ENCODE assay signal across 8 cellular contexts in the genomic region with DNA sequence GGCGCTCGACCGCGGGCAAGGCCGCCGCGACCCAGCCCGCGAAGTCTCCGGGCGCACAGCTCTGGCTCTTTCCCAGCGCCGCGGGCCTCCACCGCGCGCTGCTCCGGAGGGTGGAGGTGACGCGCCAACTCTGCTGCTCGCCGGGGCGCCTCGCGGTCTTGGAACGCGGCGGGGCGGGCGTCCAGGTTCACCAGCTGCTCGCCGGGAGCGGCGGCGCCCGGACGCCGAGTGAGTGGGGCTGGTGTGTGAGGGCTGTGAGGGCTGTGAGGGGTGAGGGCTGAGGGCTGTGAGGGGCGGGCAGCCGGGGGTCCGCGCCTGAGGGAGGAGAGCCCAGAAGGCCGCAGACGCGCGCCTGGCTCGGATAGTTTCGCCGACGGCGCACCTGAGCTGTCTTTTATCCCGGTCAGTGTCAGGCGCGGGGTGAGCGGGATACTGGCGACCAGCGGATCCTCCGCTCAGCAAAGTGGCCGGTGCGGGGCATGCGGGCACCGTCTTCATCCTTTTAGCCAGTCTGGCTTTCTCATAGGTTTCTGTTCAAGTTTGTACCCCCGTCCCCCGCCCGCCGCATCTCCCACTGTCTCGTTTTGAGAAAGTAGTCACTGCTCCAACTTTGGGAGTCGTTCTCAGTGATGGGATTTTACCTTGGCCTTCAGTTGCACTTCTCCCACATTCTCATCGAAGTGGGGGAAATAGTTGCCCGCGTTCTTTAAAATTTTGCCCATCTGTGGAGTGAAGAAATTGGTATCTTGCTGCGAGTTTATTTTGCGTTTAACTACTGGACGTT. TPM values are rescaled to one million over a fixed set of nuclear protein-coding genes. Genes with fewer than 3 reads are reported as not detected.
DNase-seq lines count a peak whose midpoint lies in the region; ATAC-seq and TF ChIP-seq lines count a peak whose summit lies in the region.

No MANE protein-coding gene starts in this region.

- peak overlapping the region; percentile 47 to 50 for H3K9ac ChIP-seq in stomach smooth muscle (ENCODE audit: low read length in 2 of 2)

- H3K9me3 ChIP-seq in muscle layer of duodenum (ENCODE audit: control insufficient read depth in 1 of 2, low read length in 2 of 2): no peaks in the 10 kb centered on the region
- no peaks in the 10 kb centered on the region for H3K9me3 ChIP-seq in stomach smooth muscle (ENCODE audit: control insufficient read depth in 2 of 2, low read length in 2 of 2)

- peak; percentile 36 to 43 for DNase-seq in activated CD4-positive, alpha-beta T cell treated with anti-CD3 and anti-CD28 coated beads for 4 hours
- DNase-seq in epithelial cell of proximal tubule (ENCODE audit: low read depth) (no peak), pons (ENCODE audit: low spot score) (no peak)

- H3K36me3 ChIP-seq in muscle layer of duodenum (ENCODE audit: control insufficient read depth in 1 of 2, insufficient read depth in 2 of 2, low read length in 2 of 2) (peaks cover 6% of the 10 kb centered on the region in 2 donors), stomach smooth muscle (ENCODE audit: control insufficient read depth in 2 of 2, insufficient read depth in 2 of 2, low read length in 2 of 2) (peaks cover 5 to 6% of the 10 kb centered on the region in 2 donors)

- H3K27me3 ChIP-seq in muscle layer of duodenum (ENCODE audit: low read depth, low read length): no peaks in the 10 kb centered on the region
- H3K27me3 ChIP-seq in stomach smooth muscle (ENCODE audit: control insufficient read depth in 1 of 2, insufficient read depth in 2 of 2, low read length in 2 of 2): no peaks in the 10 kb centered on the region

- H3K27ac ChIP-seq in C4-2B (peak overlapping the region; percentile 23; the same call in 1 of the 2 replicates), muscle layer of duodenum (ENCODE audit: low read length) (no peak overlapping the region), stomach smooth muscle (ENCODE audit: low read length) (peak overlapping the region; percentile 66)

- H3K4me1 ChIP-seq in muscle layer of duodenum (ENCODE audit: control insufficient read depth in 1 of 2, insufficient read depth in 2 of 2, low read length in 2 of 2) (no peaks in the 10 kb centered on the region), stomach smooth muscle (ENCODE audit: control insufficient read depth, insufficient read depth, low read length) (peaks cover 3% of the 10 kb centered on the region)

- H3K4me3 ChIP-seq in epithelial cell of proximal tubule (ENCODE audit: low read depth, low read length) (peak overlapping the region; percentile 58), muscle layer of duodenum (ENCODE audit: low read depth in 1 of 2, low read length in 2 of 2) (peak overlapping the region; percentile 69 to 87), stomach smooth muscle (ENCODE audit: low read length in 2 of 2) (peak overlapping the region; percentile 83 to 84)

- peak; percentile 38 for ATAC-seq in GM19328 (IDR thresholded peaks at IDR 0.05; ENCODE audit: unreplicated experiment)
- ATAC-seq in HG03342 (IDR thresholded peaks at IDR 0.05; ENCODE audit: unreplicated experiment): peak; percentile 42

- TF ChIP-seq CTCF in C4-2B (conservative IDR thresholded peaks at IDR 0.05) (no peak), epithelial cell of proximal tubule (conservative IDR thresholded peaks at IDR 0.05; ENCODE audit: low read depth, low read length) (no peak)

RNA-seq across cellular contexts. Expression of a gene that starts 0.6 kb away (rescaled TPM):
- 1.2 and 2.0 TPM in 2 replicates for total RNA-seq in epithelial cell of proximal tubule

Comparison
In these comparisons a context has a peak if more than half of its experiments do, and no peak if none do; other contexts are left out.
1. DNase-seq: peak in activated CD4-positive, alpha-beta T cell treated with anti-CD3 and anti-CD28 coated beads for 4 hours (2 of 2); none in epithelial cell of proximal tubule (single experiment) and pons (single experiment).
2. Peak in every context shown above with its lines, with median percentiles within 50 percentile points of each other: H3K4me3 ChIP-seq.